In the genomic region with DNA sequence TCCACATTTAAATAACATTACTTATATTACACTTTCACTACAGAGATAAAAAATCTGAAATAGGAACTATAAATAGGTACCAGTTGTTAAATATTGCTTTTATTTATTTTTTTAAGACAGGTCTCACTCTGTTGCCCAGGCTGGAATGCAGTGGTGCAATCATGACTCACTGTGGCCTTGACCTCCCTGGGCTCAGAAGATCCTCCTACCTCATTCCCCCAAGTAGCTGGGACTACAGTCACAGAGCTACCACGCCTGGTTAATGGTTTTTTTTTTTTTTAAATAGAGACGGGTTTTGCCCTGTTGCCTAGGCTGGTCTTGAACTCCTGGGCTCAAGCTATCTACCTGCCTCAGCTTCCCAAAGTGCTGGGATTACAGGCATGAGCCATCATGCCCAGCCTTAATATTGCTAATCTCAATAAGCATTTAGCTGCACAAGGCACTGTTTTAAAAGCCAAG, we compare ENCODE assay signal across 1 cellular context.
TF ChIP-seq lines count a peak whose summit lies in the region.

No MANE protein-coding gene starts in this region.

TF ChIP-seq in HEK293, 187 proteins besides CTCF, POLR2A, EP300 and RAD21 (continued from another document and continues in another):
- TF ChIP-seq PRDM6 (tag by site-specific recombination; IDR thresholded peaks at IDR 0.05) (peak; percentile 73), MZF1 (tag by site-specific recombination; IDR thresholded peaks at IDR 0.05; ENCODE audit: borderline replicate concordance) (peak; percentile 67; the same call in 1 of the 2 replicates), ZNF248 (tag by site-specific recombination; IDR thresholded peaks at IDR 0.05) (no peak), WT1 (tag by site-specific recombination; IDR thresholded peaks at IDR 0.05) (peak; percentile 72), ZBTB21 (tag by site-specific recombination; IDR thresholded peaks at IDR 0.05) (0 out of 2 replicates have a peak, but pooled peaks have one; percentile 17), ZNF544 (tag by site-specific recombination; IDR thresholded peaks at IDR 0.05) (no peak), ZNF792 (tag by site-specific recombination; IDR thresholded peaks at IDR 0.05) (no peak), OSR2 (tag by site-specific recombination; IDR thresholded peaks at IDR 0.05) (peak; percentile 97), ZNF274 (IDR thresholded peaks at IDR 0.05; ENCODE audit: low read length) (no peak), ZNF274 (tag by site-specific recombination; IDR thresholded peaks at IDR 0.05; ENCODE audit: borderline replicate concordance) (no peak), ZBTB10 (tag by site-specific recombination; IDR thresholded peaks at IDR 0.05) (no peak), ZNF548 (tag by site-specific recombination; IDR thresholded peaks at IDR 0.05) (no peak), ZNF629 (tag by site-specific recombination; IDR thresholded peaks at IDR 0.05) (peak; percentile 82), ZNF704 (tag by site-specific recombination; IDR thresholded peaks at IDR 0.05) (no peak), ZNF785 (tag by site-specific recombination; IDR thresholded peaks at IDR 0.05) (no peak), MEIS1 (CRISPR knock-in tag; IDR thresholded peaks at IDR 0.05; ENCODE audit: borderline replicate concordance) (no peak), ZNF529 (tag by site-specific recombination; IDR thresholded peaks at IDR 0.05; ENCODE audit: insufficient replicate concordance) (no peak), GLI4 (tag by site-specific recombination; IDR thresholded peaks at IDR 0.05) (no peak), KLF1 (tag by site-specific recombination; IDR thresholded peaks at IDR 0.05) (no peak), GLIS2 (tag by site-specific recombination; IDR thresholded peaks at IDR 0.05) (peak; percentile 66), ZNF670 (tag by site-specific recombination; IDR thresholded peaks at IDR 0.05; ENCODE audit: low read depth) (no peak), ZNF571 (tag by site-specific recombination; IDR thresholded peaks at IDR 0.05) (no peak), ZNF354C (tag by site-specific recombination; IDR thresholded peaks at IDR 0.05; ENCODE audit: borderline replicate concordance, low read depth) (no peak), ZNF433 (tag by site-specific recombination; IDR thresholded peaks at IDR 0.05; ENCODE audit: low read depth) (no peak), ZNF23 (tag by site-specific recombination; IDR thresholded peaks at IDR 0.05; ENCODE audit: borderline replicate concordance) (no peak), SP3 (tag by site-specific recombination; IDR thresholded peaks at IDR 0.05) (peak; percentile 49), ZSCAN16 (tag by site-specific recombination; IDR thresholded peaks at IDR 0.05) (no peak), ZNF24 (tag by site-specific recombination; IDR thresholded peaks at IDR 0.05) (0 out of 2 replicates have a peak, but pooled peaks have one; percentile 46), SCRT2 (tag by site-specific recombination; IDR thresholded peaks at IDR 0.05) (peak; percentile 82), ZNF514 (tag by site-specific recombination; IDR thresholded peaks at IDR 0.05) (no peak), ZNF654 (tag by site-specific recombination; IDR thresholded peaks at IDR 0.05; ENCODE audit: low read depth) (no peak), ZNF843 (tag by site-specific recombination; IDR thresholded peaks at IDR 0.05) (no peak; the same call in none of the 2 replicates), ZNF184 (tag by site-specific recombination; IDR thresholded peaks at IDR 0.05) (0 out of 2 replicates have a peak, but pooled peaks have one; percentile 61), ZNF660 (tag by site-specific recombination; IDR thresholded peaks at IDR 0.05) (peak; percentile 78), ZNF549 (tag by site-specific recombination; IDR thresholded peaks at IDR 0.05) (no peak), BCL11B (tag by site-specific recombination; IDR thresholded peaks at IDR 0.05; ENCODE audit: low read depth) (no peak), BCL11A (tag by site-specific recombination; IDR thresholded peaks at IDR 0.05; ENCODE audit: low read depth) (0 out of 2 replicates have a peak, but pooled peaks have one; percentile 24), ZFP69B (tag by site-specific recombination; IDR thresholded peaks at IDR 0.05) (no peak), ZNF624 (tag by site-specific recombination; IDR thresholded peaks at IDR 0.05) (no peak), GLIS1 (tag by site-specific recombination; IDR thresholded peaks at IDR 0.05) (peak; percentile 92), INSM2 (tag by site-specific recombination; IDR thresholded peaks at IDR 0.05) (peak; percentile 92), IKZF3 (tag by site-specific recombination; IDR thresholded peaks at IDR 0.05) (peak; percentile 58), ZBTB1 (tag by site-specific recombination; IDR thresholded peaks at IDR 0.05) (no peak), ZNF423 (tag by site-specific recombination; IDR thresholded peaks at IDR 0.05) (no peak), OVOL3 (tag by site-specific recombination; IDR thresholded peaks at IDR 0.05) (no peak), KLF17 (tag by site-specific recombination; IDR thresholded peaks at IDR 0.05) (peak; percentile 53; the same call in 1 of the 2 replicates), ZEB2 (tag by site-specific recombination; IDR thresholded peaks at IDR 0.05) (peak; percentile 85)
- TF ChIP-seq, protein P1, sequence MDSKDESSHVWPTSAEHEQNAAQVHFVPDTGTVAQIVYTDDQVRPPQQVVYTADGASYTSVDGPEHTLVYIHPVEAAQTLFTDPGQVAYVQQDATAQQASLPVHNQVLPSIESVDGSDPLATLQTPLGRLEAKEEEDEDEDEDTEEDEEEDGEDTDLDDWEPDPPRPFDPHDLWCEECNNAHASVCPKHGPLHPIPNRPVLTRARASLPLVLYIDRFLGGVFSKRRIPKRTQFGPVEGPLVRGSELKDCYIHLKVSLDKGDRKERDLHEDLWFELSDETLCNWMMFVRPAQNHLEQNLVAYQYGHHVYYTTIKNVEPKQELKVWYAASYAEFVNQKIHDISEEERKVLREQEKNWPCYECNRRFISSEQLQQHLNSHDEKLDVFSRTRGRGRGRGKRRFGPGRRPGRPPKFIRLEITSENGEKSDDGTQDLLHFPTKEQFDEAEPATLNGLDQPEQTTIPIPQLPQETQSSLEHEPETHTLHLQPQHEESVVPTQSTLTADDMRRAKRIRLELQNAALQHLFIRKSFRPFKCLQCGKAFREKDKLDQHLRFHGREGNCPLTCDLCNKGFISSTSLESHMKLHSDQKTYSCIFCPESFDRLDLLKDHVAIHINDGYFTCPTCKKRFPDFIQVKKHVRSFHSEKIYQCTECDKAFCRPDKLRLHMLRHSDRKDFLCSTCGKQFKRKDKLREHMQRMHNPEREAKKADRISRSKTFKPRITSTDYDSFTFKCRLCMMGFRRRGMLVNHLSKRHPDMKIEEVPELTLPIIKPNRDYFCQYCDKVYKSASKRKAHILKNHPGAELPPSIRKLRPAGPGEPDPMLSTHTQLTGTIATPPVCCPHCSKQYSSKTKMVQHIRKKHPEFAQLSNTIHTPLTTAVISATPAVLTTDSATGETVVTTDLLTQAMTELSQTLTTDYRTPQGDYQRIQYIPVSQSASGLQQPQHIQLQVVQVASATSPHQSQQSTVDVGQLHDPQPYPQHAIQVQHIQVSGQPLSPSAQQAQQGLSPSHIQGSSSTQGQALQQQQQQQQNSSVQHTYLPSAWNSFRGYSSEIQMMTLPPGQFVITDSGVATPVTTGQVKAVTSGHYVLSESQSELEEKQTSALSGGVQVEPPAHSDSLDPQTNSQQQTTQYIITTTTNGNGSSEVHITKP (tag by site-specific recombination; IDR thresholded peaks at IDR 0.05) = 0 out of 2 replicates have a peak, but pooled peaks have one; percentile 19
- TF ChIP-seq, protein P2, sequence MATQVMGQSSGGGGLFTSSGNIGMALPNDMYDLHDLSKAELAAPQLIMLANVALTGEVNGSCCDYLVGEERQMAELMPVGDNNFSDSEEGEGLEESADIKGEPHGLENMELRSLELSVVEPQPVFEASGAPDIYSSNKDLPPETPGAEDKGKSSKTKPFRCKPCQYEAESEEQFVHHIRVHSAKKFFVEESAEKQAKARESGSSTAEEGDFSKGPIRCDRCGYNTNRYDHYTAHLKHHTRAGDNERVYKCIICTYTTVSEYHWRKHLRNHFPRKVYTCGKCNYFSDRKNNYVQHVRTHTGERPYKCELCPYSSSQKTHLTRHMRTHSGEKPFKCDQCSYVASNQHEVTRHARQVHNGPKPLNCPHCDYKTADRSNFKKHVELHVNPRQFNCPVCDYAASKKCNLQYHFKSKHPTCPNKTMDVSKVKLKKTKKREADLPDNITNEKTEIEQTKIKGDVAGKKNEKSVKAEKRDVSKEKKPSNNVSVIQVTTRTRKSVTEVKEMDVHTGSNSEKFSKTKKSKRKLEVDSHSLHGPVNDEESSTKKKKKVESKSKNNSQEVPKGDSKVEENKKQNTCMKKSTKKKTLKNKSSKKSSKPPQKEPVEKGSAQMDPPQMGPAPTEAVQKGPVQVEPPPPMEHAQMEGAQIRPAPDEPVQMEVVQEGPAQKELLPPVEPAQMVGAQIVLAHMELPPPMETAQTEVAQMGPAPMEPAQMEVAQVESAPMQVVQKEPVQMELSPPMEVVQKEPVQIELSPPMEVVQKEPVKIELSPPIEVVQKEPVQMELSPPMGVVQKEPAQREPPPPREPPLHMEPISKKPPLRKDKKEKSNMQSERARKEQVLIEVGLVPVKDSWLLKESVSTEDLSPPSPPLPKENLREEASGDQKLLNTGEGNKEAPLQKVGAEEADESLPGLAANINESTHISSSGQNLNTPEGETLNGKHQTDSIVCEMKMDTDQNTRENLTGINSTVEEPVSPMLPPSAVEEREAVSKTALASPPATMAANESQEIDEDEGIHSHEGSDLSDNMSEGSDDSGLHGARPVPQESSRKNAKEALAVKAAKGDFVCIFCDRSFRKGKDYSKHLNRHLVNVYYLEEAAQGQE (tag by site-specific recombination; IDR thresholded peaks at IDR 0.05) = no peak
- TF ChIP-seq, protein P3, sequence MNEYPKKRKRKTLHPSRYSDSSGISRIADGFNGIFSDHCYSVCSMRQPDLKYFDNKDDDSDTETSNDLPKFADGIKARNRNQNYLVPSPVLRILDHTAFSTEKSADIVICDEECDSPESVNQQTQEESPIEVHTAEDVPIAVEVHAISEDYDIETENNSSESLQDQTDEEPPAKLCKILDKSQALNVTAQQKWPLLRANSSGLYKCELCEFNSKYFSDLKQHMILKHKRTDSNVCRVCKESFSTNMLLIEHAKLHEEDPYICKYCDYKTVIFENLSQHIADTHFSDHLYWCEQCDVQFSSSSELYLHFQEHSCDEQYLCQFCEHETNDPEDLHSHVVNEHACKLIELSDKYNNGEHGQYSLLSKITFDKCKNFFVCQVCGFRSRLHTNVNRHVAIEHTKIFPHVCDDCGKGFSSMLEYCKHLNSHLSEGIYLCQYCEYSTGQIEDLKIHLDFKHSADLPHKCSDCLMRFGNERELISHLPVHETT (tag by site-specific recombination; IDR thresholded peaks at IDR 0.05) = peak; percentile 88; the same call in 1 of the 2 replicates
